28 cellular contexts compared by ENCODE assay signal in genomic region chr6:129565331-129565730, GRCh38.
"Had no signal": no experiment of that assay in that cellular context is flagged by ENCODE, and none has a peak within 500 bp of the region (broad histone marks: within the 10 kb centered on the region; RNA-seq: fewer than 3 reads in every experiment).

No MANE protein-coding gene starts in this region.

- DNase-seq: activated CD4-positive, alpha-beta T cell treated with anti-CD3 and anti-CD28 coated beads for 36 hours; activated CD4-positive, alpha-beta T cell treated with anti-CD3 and anti-CD28 coated beads, Interleukin-2, amount 10 ng/mL, durations not matched to agents 7 days and 5 days; activated CD4-positive, alpha-beta T cell treated with anti-CD3 and anti-CD28 coated beads, Interleukin-2, amount 50 U/mL, for 48 hours; activated CD8-positive, alpha-beta T cell treated with anti-CD3 and anti-CD28 coated beads, Interleukin-2, amount 10 ng/mL, durations not matched to agents 7 days and 5 days; activated gamma-delta T cell; activated naive CD4-positive, alpha-beta T cell treated with Interleukin-2 at 50 U/mL for 16 hours; activated naive CD8-positive, alpha-beta T cell treated with anti-CD3 and anti-CD28 coated beads, Interleukin-2, amount 10 ng/mL, durations not matched to agents 7 days and 5 days; activated T-cell treated with anti-CD3 and anti-CD28 coated beads, Interleukin-2, amount 50 U/mL, for 24 hours; amygdala; MM.1S; MV-4-11; NCI-H1092; NCI-H1436 treated with DMSO at 0.1 percent for 48 hours; NCI-H1694 treated with DMSO at 0.1 percent for 48 hours; NCI-H2029; NCI-H345; NCI-H524 treated with DMSO at 0.1 percent for 48 hours; NK-92 treated with Interleukin-12 subunit alpha and Interleukin-12 subunit beta, amount 100 ng/mL, for 24 hours; PC-9; Right ventricle myocardium superior; SW 1271; T-helper 1 cell; T1000 had no signal

- H3K4me3 ChIP-seq: ascending aorta, cardiac muscle cell, PC-9 had no signal

- H3K27me3 Mint-ChIP-seq: activated CD4-positive, alpha-beta T cell treated with anti-CD3 and anti-CD28 coated beads for 36 hours; activated naive CD4-positive, alpha-beta T cell treated with anti-CD3 and anti-CD28 coated beads, Interleukin-2, amount 50 U/mL, for 24 hours; activated naive CD8-positive, alpha-beta T cell treated with anti-CD3 and anti-CD28 coated beads, Interleukin-2, amount 10 ng/mL, durations not matched to agents 7 days and 5 days; activated T-cell treated with anti-CD3 and anti-CD28 coated beads, Interleukin-2, amount 50 U/mL, for 24 hours; central memory CD8-positive, alpha-beta T cell had no signal

- H3K4me1 ChIP-seq: ascending aorta had no signal

- H3K9me3 ChIP-seq: ascending aorta had no signal

- H3K27ac Mint-ChIP-seq: activated CD4-positive, alpha-beta T cell treated with anti-CD3 and anti-CD28 coated beads for 36 hours; activated CD4-positive, alpha-beta T cell treated with anti-CD3 and anti-CD28 coated beads, Interleukin-2, amount 10 ng/mL, durations not matched to agents 7 days and 5 days; activated CD8-positive, alpha-beta T cell treated with anti-CD3 and anti-CD28 coated beads, Interleukin-2, amount 10 ng/mL, durations not matched to agents 7 days and 5 days; activated naive CD4-positive, alpha-beta T cell treated with anti-CD3 and anti-CD28 coated beads, Interleukin-2, amount 50 U/mL, for 24 hours; activated naive CD8-positive, alpha-beta T cell treated with anti-CD3 and anti-CD28 coated beads, Interleukin-2, amount 10 ng/mL, durations not matched to agents 7 days and 5 days; activated T-cell treated with anti-CD3 and anti-CD28 coated beads, Interleukin-2, amount 50 U/mL, for 24 hours; activated T-helper 2 cell treated with anti-CD3 and anti-CD28 coated beads, Interferon-gamma antibody, Interleukin-2, Interleukin-4, amounts not matched to agents 10 μg/mL and 5 μg/mL and 100 μg/mL, durations not matched to agents 14 hours and 24 hours and 36 hours had no signal

- H3K4me3 Mint-ChIP-seq: activated CD4-positive, alpha-beta T cell treated with anti-CD3 and anti-CD28 coated beads for 36 hours; activated CD4-positive, alpha-beta T cell treated with anti-CD3 and anti-CD28 coated beads, Interleukin-2, amount 10 ng/mL, durations not matched to agents 7 days and 5 days; activated CD8-positive, alpha-beta T cell treated with anti-CD3 and anti-CD28 coated beads, Interleukin-2, amount 10 ng/mL, durations not matched to agents 7 days and 5 days; activated naive CD4-positive, alpha-beta T cell treated with anti-CD3 and anti-CD28 coated beads, Interleukin-2, amount 50 U/mL, for 24 hours; activated naive CD8-positive, alpha-beta T cell treated with anti-CD3 and anti-CD28 coated beads, Interleukin-2, amount 10 ng/mL, durations not matched to agents 7 days and 5 days; activated T-cell treated with anti-CD3 and anti-CD28 coated beads, Interleukin-2, amount 50 U/mL, for 24 hours; central memory CD8-positive, alpha-beta T cell had no signal

- H3K9me3 Mint-ChIP-seq: activated CD4-positive, alpha-beta T cell treated with anti-CD3 and anti-CD28 coated beads, Interleukin-2, amount 10 ng/mL, durations not matched to agents 7 days and 5 days; activated naive CD4-positive, alpha-beta T cell treated with anti-CD3 and anti-CD28 coated beads, Interleukin-2, amount 50 U/mL, for 24 hours; activated naive CD8-positive, alpha-beta T cell treated with anti-CD3 and anti-CD28 coated beads, Interleukin-2, amount 10 ng/mL, durations not matched to agents 7 days and 5 days; activated T-helper 2 cell treated with anti-CD3 and anti-CD28 coated beads, Interferon-gamma antibody, Interleukin-2, Interleukin-4, amounts not matched to agents 10 μg/mL and 5 μg/mL and 100 μg/mL, durations not matched to agents 14 hours and 24 hours and 36 hours; central memory CD8-positive, alpha-beta T cell had no signal

- H3K4me1 Mint-ChIP-seq: activated CD4-positive, alpha-beta T cell treated with anti-CD3 and anti-CD28 coated beads, Interleukin-2, amount 10 ng/mL, durations not matched to agents 7 days and 5 days; activated naive CD8-positive, alpha-beta T cell treated with anti-CD3 and anti-CD28 coated beads, Interleukin-2, amount 10 ng/mL, durations not matched to agents 7 days and 5 days; central memory CD8-positive, alpha-beta T cell had no signal

- H3K36me3 ChIP-seq: ascending aorta, cardiac muscle cell had no signal

- H3K27ac ChIP-seq: ascending aorta, cardiac muscle cell, PC-9 had no signal

- H3K4me2 ChIP-seq: PC-9 had no signal

- H3K36me3 Mint-ChIP-seq: activated naive CD4-positive, alpha-beta T cell treated with anti-CD3 and anti-CD28 coated beads, Interleukin-2, amount 50 U/mL, for 24 hours had no signal

- H2AFZ ChIP-seq: PC-9 had no signal

- H3K27me3 ChIP-seq: ascending aorta, cardiac muscle cell had no signal
